Comparison of ENCODE assay signal across 15 cellular contexts in the genomic region with DNA sequence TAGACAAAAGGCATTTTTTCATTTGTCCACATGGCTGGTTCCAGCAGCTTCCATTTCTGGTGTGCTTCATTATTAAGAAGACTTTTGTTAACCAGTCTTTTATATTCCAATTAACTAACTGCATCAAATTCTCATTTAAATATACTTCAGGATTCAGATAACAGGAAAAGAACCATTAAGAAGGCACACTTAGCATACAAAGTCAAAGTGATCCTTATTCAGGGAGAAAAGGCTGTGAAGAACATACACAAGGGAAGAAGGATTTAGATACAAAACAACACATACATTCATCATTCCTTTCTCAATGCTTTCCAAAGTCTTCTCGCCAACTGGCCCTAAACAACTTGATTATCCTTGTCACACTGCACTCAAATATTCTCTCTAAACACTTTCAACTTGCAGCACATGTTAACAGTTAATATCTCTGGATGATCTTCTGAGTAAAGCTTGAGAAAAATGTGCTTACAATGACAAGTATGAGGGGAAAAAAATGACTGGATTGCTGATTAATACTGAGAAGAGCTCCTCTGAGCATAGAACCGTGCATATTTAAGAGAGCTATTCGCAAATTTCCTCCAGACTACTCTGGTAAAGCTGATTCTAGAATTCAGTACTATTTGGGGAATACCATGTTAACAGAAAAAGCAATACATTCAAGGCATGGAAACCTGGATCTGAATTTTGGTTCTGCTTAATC.
DNase-seq lines count a peak whose midpoint lies in the region; ATAC-seq and TF ChIP-seq lines count a peak whose summit lies in the region.
"Had no signal": no experiment of that assay in that cellular context is flagged by ENCODE, and none has a peak within 500 bp of the region (broad histone marks: within the 10 kb centered on the region; RNA-seq: fewer than 3 reads in every experiment).

No MANE protein-coding gene starts in this region.

- no TSS peak for BruUV-seq in IMR-90 (replicated peaks; lab: Mats Ljungman, UMichigan)

- H3K4me3 ChIP-seq in IMR-90 (ENCODE audit: insufficient read depth, low read depth, low read length) (no peak overlapping the region), fibroblast of the aortic adventitia (ENCODE audit: low read depth, low read length) (no peak overlapping the region), heart left ventricle (no peak overlapping the region)

- H4K91ac ChIP-seq in IMR-90 (ENCODE audit: insufficient read depth, low read depth, low read length) = no peak overlapping the region

- 0 out of 4 replicates have a peak overlapping the region, but pooled peaks of 1 of the 2 experiments have one; percentile 2 for H4K8ac ChIP-seq in IMR-90 (ENCODE audit: low read depth in 2 of 2, low read length in 2 of 2)

- H2AK9ac ChIP-seq in IMR-90 (replicated peaks; ENCODE audit: low read depth, low read length, poor library complexity) = no peak overlapping the region

- H2BK120ac ChIP-seq in IMR-90 (ENCODE audit: low read depth, low read length) = no peak overlapping the region; the same call in 1 of the 2 replicates

- H3K27ac ChIP-seq in IMR-90 (ENCODE audit: insufficient read depth, low read length) = no peak overlapping the region
- H3K27ac ChIP-seq in heart left ventricle = no peak overlapping the region

- H3K9ac ChIP-seq in IMR-90 (ENCODE audit: low read depth, low read length) = no peak overlapping the region

- peak overlapping the region; percentile 84; the same call in 1 of the 2 replicates for H3K4me2 ChIP-seq in IMR-90 (ENCODE audit: low read depth, low read length)

- H3K4ac ChIP-seq in IMR-90 (ENCODE audit: low read depth, low read length) = no peak overlapping the region

- no peak for TF ChIP-seq RAD21 in IMR-90 (IDR thresholded peaks at IDR 0.05; ENCODE audit: low read length)

- in situ Hi-C loops in IMR-90 (cut with MboI; ENCODE audit: low sequenced_read_pairs) (no loop called here), GM13976 (cut with MboI; ENCODE audit: low sequenced_read_pairs, unreplicated experiment) (no loop called here)

- H2BK15ac ChIP-seq in IMR-90 (ENCODE audit: low read depth, low read length) = no peak overlapping the region

- peak overlapping the region; percentile 82 for H2BK5ac ChIP-seq in IMR-90 (ENCODE audit: low read depth, low read length, poor library complexity, severe bottlenecking)

- TF ChIP-seq CTCF in IMR-90 (conservative IDR thresholded peaks at IDR 0.05; ENCODE audit: low read depth, low read length) (no peak), fibroblast of the aortic adventitia (IDR thresholded peaks at IDR 0.05; ENCODE audit: insufficient read depth, low read length) (no peak), GM13976 (IDR thresholded peaks at IDR 0.05; ENCODE audit: borderline replicate concordance, control extremely low read depth, extremely low read depth, insufficient read depth, missing control alignments) (no peak), heart left ventricle (IDR thresholded peaks at IDR 0.05) (no peak)

- ATAC-seq in GM18868 (IDR thresholded peaks at IDR 0.05; ENCODE audit: unreplicated experiment) = peak; percentile 72
- peak; percentile 91 for ATAC-seq in IMR-90 (ENCODE audit: low read depth)
- no peak for ATAC-seq in heart left ventricle
- ATAC-seq: activated CD8-positive, alpha-beta memory T cell treated with anti-CD3 and anti-CD28 coated beads, Interleukin-2, amount 10 ng/mL, durations not matched to agents 7 days and 5 days; PC-3 had no signal

- no peak overlapping the region for H2BK20ac ChIP-seq in IMR-90 (ENCODE audit: low read depth, low read length)

- no peak overlapping the region for H3K23ac ChIP-seq in IMR-90 (ENCODE audit: low read depth, low read length)

- H4K20me1 ChIP-seq in IMR-90 (ENCODE audit: insufficient read depth, low read length) = no peaks in the 10 kb centered on the region; the same call in 1 of the 2 replicates

- TF ChIP-seq POLR2A in IMR-90 (IDR thresholded peaks at IDR 0.05; ENCODE audit: low read depth, low read length) (no peak), heart left ventricle (IDR thresholded peaks at IDR 0.05) (no peak)

- no peaks in the 10 kb centered on the region for H3K9me1 ChIP-seq in IMR-90 (ENCODE audit: insufficient read depth, low read length)

- H3K36me3 ChIP-seq in IMR-90 (ENCODE audit: control insufficient read depth, insufficient read depth, low read length) (peaks cover 5% of the 10 kb centered on the region), heart left ventricle (peaks cover 0 to 43% (median 29%) of the 10 kb centered on the region in 9 donors)

- CTCF ChIA-PET in IMR-90 (lab: Yijun Ruan, JAX) = no interaction called here

- no peaks in the 10 kb centered on the region for H3K27me3 ChIP-seq in IMR-90 (ENCODE audit: control insufficient read depth, insufficient read depth, low read length)
- no peaks in the 10 kb centered on the region for H3K27me3 ChIP-seq in heart left ventricle

- H3K56ac ChIP-seq in IMR-90 (ENCODE audit: extremely low read depth, insufficient read depth, low read length) = no peak overlapping the region

- DNase-seq in AG08395 (ENCODE audit: low spot score) (peak; percentile 49), IMR-90 (peak; percentile 45), fibroblast of the aortic adventitia (ENCODE audit: low read depth) (peak; percentile 46), DMS79 treated with DMSO at 0.1 percent for 48 hours (lab: John Stamatoyannopoulos, UW) (no peak), GM13976 (ENCODE audit: low spot score) (no peak), heart left ventricle (no peak), NCI-H1694 (lab: John Stamatoyannopoulos, UW) (no peak)
- DNase-seq: activated CD8-positive, alpha-beta memory T cell treated with anti-CD3 and anti-CD28 coated beads, Interleukin-2, amount 10 ng/mL, durations not matched to agents 7 days and 5 days; activated effector memory CD4-positive, alpha-beta T cell treated with anti-CD3 and anti-CD28 coated beads, Interleukin-2, amount 50 U/mL, for 16 hours; amniotic stem cell; endodermal cell; occipital lobe; PC-3; substantia nigra had no signal

- peak overlapping the region; percentile 68; the same call in 1 of the 2 replicates for H4K5ac ChIP-seq in IMR-90 (ENCODE audit: low read depth, low read length)

- H2AK5ac ChIP-seq in IMR-90 (ENCODE audit: low read depth, low read length) = no peak overlapping the region

- no CpG with 5 or more reads among the region's 3 CpGs for WGBS in IMR-90 (ENCODE audit: extremely low coverage in 2 of 2, insufficient read length in 1 of 2), 2 experiments
- WGBS in heart left ventricle, 4 donors = 86 to 90% (median 88%) methylated on average over 3 of the region's 3 CpGs

- H2AFZ ChIP-seq in IMR-90 (replicated peaks; ENCODE audit: low read length, poor library complexity) = no peak overlapping the region

- H3K18ac ChIP-seq in IMR-90 (ENCODE audit: low read depth, low read length) = peak overlapping the region; percentile 41; the same call in 1 of the 2 replicates

- intact Hi-C loops in IMR-90 (cut with micrococcal nuclease) (no loop called here), heart left ventricle (cut with DNase I) (no loop called here)

- H3K14ac ChIP-seq in IMR-90 (replicated peaks; ENCODE audit: low read depth, low read length) = no peak overlapping the region

- H3K4me1 ChIP-seq in IMR-90 (ENCODE audit: control insufficient read depth, insufficient read depth, low read length) = peaks cover 7% of the 10 kb centered on the region
- no peaks in the 10 kb centered on the region for H3K4me1 ChIP-seq in heart left ventricle

- H3K9me3 ChIP-seq in IMR-90 (ENCODE audit: control insufficient read depth, insufficient read depth, low read length) = no peaks in the 10 kb centered on the region
- H3K9me3 ChIP-seq in heart left ventricle = no peaks in the 10 kb centered on the region

- H3K79me1 ChIP-seq in IMR-90 (ENCODE audit: low read depth in 1 of 2, low read length in 2 of 2) = peaks cover 4 to 6% of the 10 kb centered on the region in 2 experiments; a peak in 2 of 4 replicates

- dilution Hi-C loops in IMR-90 (cut with HindIII; ENCODE audit: low sequenced_read_pairs, unreplicated experiment) = no loop called here

- POLR2A ChIA-PET in IMR-90 (lab: Charles Lee; ENCODE audit: unreplicated experiment) = no interaction called here

TF ChIP-seq in IMR-90, 13 proteins besides CTCF, POLR2A, EP300 and RAD21:
- TF ChIP-seq, protein P1, sequence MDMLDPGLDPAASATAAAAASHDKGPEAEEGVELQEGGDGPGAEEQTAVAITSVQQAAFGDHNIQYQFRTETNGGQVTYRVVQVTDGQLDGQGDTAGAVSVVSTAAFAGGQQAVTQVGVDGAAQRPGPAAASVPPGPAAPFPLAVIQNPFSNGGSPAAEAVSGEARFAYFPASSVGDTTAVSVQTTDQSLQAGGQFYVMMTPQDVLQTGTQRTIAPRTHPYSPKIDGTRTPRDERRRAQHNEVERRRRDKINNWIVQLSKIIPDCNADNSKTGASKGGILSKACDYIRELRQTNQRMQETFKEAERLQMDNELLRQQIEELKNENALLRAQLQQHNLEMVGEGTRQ (IDR thresholded peaks at IDR 0.05; ENCODE audit: low read depth, low read length) = no peak
- TF ChIP-seq RFX5 (IDR thresholded peaks at IDR 0.05; ENCODE audit: low read depth, low read length) = no peak

Comparison
In these comparisons a context has a peak if more than half of its experiments do, and no peak if none do; other contexts are left out.
1. DNase-seq: peak in AG08395 (single experiment), IMR-90 (single experiment) and fibroblast of the aortic adventitia (single experiment); none in DMS79 treated with DMSO at 0.1 percent for 48 hours (single experiment), GM13976 (single experiment), heart left ventricle (0 of 5) and NCI-H1694 (single experiment).
2. ATAC-seq: peak in GM18868 (single experiment) and IMR-90 (single experiment); none in heart left ventricle (0 of 4).